8 cellular contexts compared by ENCODE assay signal in genomic region chr16:84266451-84266850, GRCh38. TPM values are rescaled to one million over a fixed set of nuclear protein-coding genes. Genes with fewer than 3 reads are reported as not detected.
A peak's percentile ranks its signal among the peaks of the same experiment; 100 is the strongest.
DNase-seq lines count a peak whose midpoint lies in the region; ATAC-seq and TF ChIP-seq lines count a peak whose summit lies in the region.

No MANE protein-coding gene starts in this region.

- peaks cover 16% of the 10 kb centered on the region for H3K27me3 Mint-ChIP-seq in endodermal cell (ENCODE audit: insufficient read depth)

- no peaks in the 10 kb centered on the region for H3K36me3 ChIP-seq in SJCRH30
- no peaks in the 10 kb centered on the region for H3K36me3 ChIP-seq in endodermal cell (ENCODE audit: control insufficient read depth, insufficient read depth, low read length)

- H3K36me3 Mint-ChIP-seq in endodermal cell (ENCODE audit: low read depth), result no peaks in the 10 kb centered on the region

- no peak for ATAC-seq in HG03135 (IDR thresholded peaks at IDR 0.05; ENCODE audit: unreplicated experiment)
- ATAC-seq in GM18873 (IDR thresholded peaks at IDR 0.05; ENCODE audit: low FRiP score, unreplicated experiment), result no peak

- DNase-seq in DMS153 (lab: John Stamatoyannopoulos, UW), result peak; percentile 50
- DNase-seq in HEK293T (ENCODE audit: extremely low spot score), result peak; percentile 83
- peak; percentile 77 to 85 for DNase-seq in SJCRH30
- peak; percentile 92 for DNase-seq in endodermal cell
- peak; percentile 27 for DNase-seq in middle frontal gyrus (ENCODE audit: extremely low spot score, low spot score)
- no peak for DNase-seq in GF-D8 (lab: John Stamatoyannopoulos, UW)

- TF ChIP-seq CTCF in endodermal cell (conservative IDR thresholded peaks at IDR 0.05), result no peak

- H3K27ac Mint-ChIP-seq in endodermal cell, result no peak overlapping the region

- no peaks in the 10 kb centered on the region for H3K9me3 ChIP-seq in SJCRH30 (replicated peaks)
- H3K9me3 ChIP-seq in endodermal cell (ENCODE audit: control insufficient read depth, low read length), result no peaks in the 10 kb centered on the region

- peaks cover 28% of the 10 kb centered on the region for H3K4me1 Mint-ChIP-seq in endodermal cell

- H3K9ac ChIP-seq in endodermal cell (ENCODE audit: extremely low read depth, low read length, poor library complexity, severe bottlenecking), result no peak overlapping the region

- H3K4me1 ChIP-seq in SJCRH30, result no peaks in the 10 kb centered on the region
- no peaks in the 10 kb centered on the region for H3K4me1 ChIP-seq in endodermal cell (ENCODE audit: control insufficient read depth, insufficient read depth, low read length)

- H3K27ac ChIP-seq in SJCRH30 (no peak overlapping the region), endodermal cell (ENCODE audit: low read depth, low read length) (no peak overlapping the region)

- WGBS in endodermal cell (ENCODE audit: insufficient coverage in 1 of 2, insufficient read length in 1 of 2), 2 experiments, result 39 to 50% methylated on average over 4 of the region's 4 CpGs

- POLR2A ChIA-PET in HEK293T (lab: Yijun Ruan, JAX), result no interaction called here

- CTCF ChIA-PET in HEK293T (lab: Yijun Ruan, JAX), result interaction anchor here (3.9 kb wide), 1 partner anchor 11 kb away, joined by 20 read pairs; no protein-coding TSS in a partner anchor

- no peaks in the 10 kb centered on the region for H3K27me3 ChIP-seq in SJCRH30
- peaks cover 54% of the 10 kb centered on the region for H3K27me3 ChIP-seq in endodermal cell (ENCODE audit: control insufficient read depth, insufficient read depth, low read length, poor library complexity, severe bottlenecking)

- H3K4me3 Mint-ChIP-seq in endodermal cell, result no peak overlapping the region

- H3K9me3 Mint-ChIP-seq in endodermal cell, result no peaks in the 10 kb centered on the region

- H3K4me3 ChIP-seq in SJCRH30, result peak overlapping the region; percentile 37
- no peak overlapping the region for H3K4me3 ChIP-seq in endodermal cell (ENCODE audit: low read length)

TF ChIP-seq in HEK293T, 16 proteins besides CTCF, POLR2A, EP300 and RAD21:
- TF ChIP-seq FOXM1 (IDR thresholded peaks at IDR 0.05; ENCODE audit: borderline replicate concordance) (no peak), SUZ12 (IDR thresholded peaks at IDR 0.05) (peak; percentile 57; the same call in 1 of the 2 replicates), TARDBP (IDR thresholded peaks at IDR 0.05) (no peak), HDGF (IDR thresholded peaks at IDR 0.05; ENCODE audit: borderline replicate concordance) (no peak), ZNF384 (IDR thresholded peaks at IDR 0.05) (no peak), ELF4 (IDR thresholded peaks at IDR 0.05) (no peak)

RNA-seq across cellular contexts. Expression of gene KCNG4, which starts 26.6 kb away (rescaled TPM):
- total RNA-seq in SJCRH30 (2014; rRNA removed; shearing (Covaris generic)), result 2.1 and 2.4 TPM in 2 replicates
- total RNA-seq in endodermal cell, result not detected
- polyA plus RNA-seq in endodermal cell (2013, experiment 1 of 2), result not detected
- polyA plus RNA-seq in endodermal cell (2013, experiment 2 of 2), result not detected

RNA-seq across cellular contexts. Expression of gene WFDC1, which starts 28.2 kb away (rescaled TPM):
- total RNA-seq in SJCRH30 (2014; rRNA removed; shearing (Covaris generic)), result 0.43 and 0.49 TPM in 2 replicates
- under 1 TPM in 1 of 2 donors, not detected in 1; 0.15 TPM for total RNA-seq in endodermal cell
- polyA plus RNA-seq in endodermal cell (2013, experiment 1 of 2), result 0.89 TPM
- 0.99 TPM for polyA plus RNA-seq in endodermal cell (2013, experiment 2 of 2)
